Comparison of ENCODE assay signal across 1 cellular context in genomic region chr19:33373701-33374405, GRCh38.
TF ChIP-seq lines count a peak whose summit lies in the region.

Gene CEBPG, plus strand, starts transcription at chr19:33373709. Its CDS starts 5,531 bp downstream, at chr19:33379240.

TF ChIP-seq in HepG2, 621 proteins besides CTCF, POLR2A, EP300 and RAD21 (continued from another document and continues in another):
- no peak for TF ChIP-seq ZNF18 (CRISPR knock-in tag; IDR thresholded peaks at IDR 0.05; ENCODE audit: insufficient replicate concordance)
- 0 out of 2 replicates have a peak, but pooled peaks have one; percentile 26 for TF ChIP-seq TARDBP (CRISPR knock-in tag; IDR thresholded peaks at IDR 0.05)
- TF ChIP-seq ZNF333 (CRISPR knock-in tag; IDR thresholded peaks at IDR 0.05; ENCODE audit: borderline replicate concordance) = no peak
- 0 out of 2 replicates have a peak, but pooled peaks have one; percentile 50 for TF ChIP-seq ARID2 (CRISPR knock-in tag; IDR thresholded peaks at IDR 0.05; ENCODE audit: borderline replicate concordance)
- no peak for TF ChIP-seq RERE (CRISPR knock-in tag; IDR thresholded peaks at IDR 0.05; ENCODE audit: low read depth)
- TF ChIP-seq TCF7 (IDR thresholded peaks at IDR 0.05; ENCODE audit: low read depth) = no peak
- TF ChIP-seq ZNF441 (CRISPR knock-in tag; IDR thresholded peaks at IDR 0.05; ENCODE audit: borderline replicate concordance) = peak; percentile 19; the same call in 1 of the 2 replicates
- no peak for TF ChIP-seq SP5 (CRISPR knock-in tag; IDR thresholded peaks at IDR 0.05; ENCODE audit: borderline replicate concordance, low read depth)
- peak; percentile 70; the same call in 1 of the 2 replicates for TF ChIP-seq ZNF546 (CRISPR knock-in tag; conservative IDR thresholded peaks at IDR 0.05)
- TF ChIP-seq, protein P1, sequence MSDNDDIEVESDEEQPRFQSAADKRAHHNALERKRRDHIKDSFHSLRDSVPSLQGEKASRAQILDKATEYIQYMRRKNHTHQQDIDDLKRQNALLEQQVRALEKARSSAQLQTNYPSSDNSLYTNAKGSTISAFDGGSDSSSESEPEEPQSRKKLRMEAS (IDR thresholded peaks at IDR 0.05) = peak; percentile 36
- no peak for TF ChIP-seq TCF12 (IDR thresholded peaks at IDR 0.05)
- peak; percentile 41; the same call in 1 of the 2 replicates for TF ChIP-seq TCF12 (CRISPR knock-in tag; IDR thresholded peaks at IDR 0.05)
- TF ChIP-seq, protein P2, sequence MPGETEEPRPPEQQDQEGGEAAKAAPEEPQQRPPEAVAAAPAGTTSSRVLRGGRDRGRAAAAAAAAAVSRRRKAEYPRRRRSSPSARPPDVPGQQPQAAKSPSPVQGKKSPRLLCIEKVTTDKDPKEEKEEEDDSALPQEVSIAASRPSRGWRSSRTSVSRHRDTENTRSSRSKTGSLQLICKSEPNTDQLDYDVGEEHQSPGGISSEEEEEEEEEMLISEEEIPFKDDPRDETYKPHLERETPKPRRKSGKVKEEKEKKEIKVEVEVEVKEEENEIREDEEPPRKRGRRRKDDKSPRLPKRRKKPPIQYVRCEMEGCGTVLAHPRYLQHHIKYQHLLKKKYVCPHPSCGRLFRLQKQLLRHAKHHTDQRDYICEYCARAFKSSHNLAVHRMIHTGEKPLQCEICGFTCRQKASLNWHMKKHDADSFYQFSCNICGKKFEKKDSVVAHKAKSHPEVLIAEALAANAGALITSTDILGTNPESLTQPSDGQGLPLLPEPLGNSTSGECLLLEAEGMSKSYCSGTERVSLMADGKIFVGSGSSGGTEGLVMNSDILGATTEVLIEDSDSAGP (CRISPR knock-in tag; IDR thresholded peaks at IDR 0.05; ENCODE audit: borderline replicate concordance) = no peak; the same call in 1 of the 2 replicates
- peak; percentile 61; the same call in 1 of the 2 replicates for TF ChIP-seq ZIK1 (CRISPR knock-in tag; IDR thresholded peaks at IDR 0.05; ENCODE audit: borderline replicate concordance, low read depth)
- TF ChIP-seq NFYC (CRISPR knock-in tag; IDR thresholded peaks at IDR 0.05) = no peak
- 0 out of 2 replicates have a peak, but pooled peaks have one; percentile 27 for TF ChIP-seq BRD4 (CRISPR knock-in tag; IDR thresholded peaks at IDR 0.05)
- peak; percentile 87; the same call in 1 of the 2 replicates for TF ChIP-seq UBTF (CRISPR knock-in tag; IDR thresholded peaks at IDR 0.05)
- peak; percentile 65; the same call in 1 of the 2 replicates for TF ChIP-seq ZSCAN31 (CRISPR knock-in tag; IDR thresholded peaks at IDR 0.05; ENCODE audit: low read depth)
- no peak for TF ChIP-seq TP53 (CRISPR knock-in tag; conservative IDR thresholded peaks at IDR 0.05)
- TF ChIP-seq STAT5B (CRISPR knock-in tag; IDR thresholded peaks at IDR 0.05) = 0 out of 2 replicates have a peak, but pooled peaks have one; percentile 15
- no peak for TF ChIP-seq REPIN1 (CRISPR knock-in tag; IDR thresholded peaks at IDR 0.05; ENCODE audit: borderline replicate concordance, low read depth)
- TF ChIP-seq POLR2G (IDR thresholded peaks at IDR 0.05; ENCODE audit: low read depth, low read length) = peak; percentile 86
- TF ChIP-seq KDM2A (CRISPR knock-in tag; IDR thresholded peaks at IDR 0.05; ENCODE audit: borderline replicate concordance, low read depth) = peak; percentile 12; the same call in 1 of the 2 replicates
- TF ChIP-seq ZBTB14 (CRISPR knock-in tag; IDR thresholded peaks at IDR 0.05) = peak; percentile 75
- no peak for TF ChIP-seq ATF7 (IDR thresholded peaks at IDR 0.05)
- no peak for TF ChIP-seq ATF7 (CRISPR knock-in tag; IDR thresholded peaks at IDR 0.05)
- TF ChIP-seq ZFX (CRISPR knock-in tag; IDR thresholded peaks at IDR 0.05; ENCODE audit: low read depth) = peak; percentile 95
- TF ChIP-seq, protein P3, sequence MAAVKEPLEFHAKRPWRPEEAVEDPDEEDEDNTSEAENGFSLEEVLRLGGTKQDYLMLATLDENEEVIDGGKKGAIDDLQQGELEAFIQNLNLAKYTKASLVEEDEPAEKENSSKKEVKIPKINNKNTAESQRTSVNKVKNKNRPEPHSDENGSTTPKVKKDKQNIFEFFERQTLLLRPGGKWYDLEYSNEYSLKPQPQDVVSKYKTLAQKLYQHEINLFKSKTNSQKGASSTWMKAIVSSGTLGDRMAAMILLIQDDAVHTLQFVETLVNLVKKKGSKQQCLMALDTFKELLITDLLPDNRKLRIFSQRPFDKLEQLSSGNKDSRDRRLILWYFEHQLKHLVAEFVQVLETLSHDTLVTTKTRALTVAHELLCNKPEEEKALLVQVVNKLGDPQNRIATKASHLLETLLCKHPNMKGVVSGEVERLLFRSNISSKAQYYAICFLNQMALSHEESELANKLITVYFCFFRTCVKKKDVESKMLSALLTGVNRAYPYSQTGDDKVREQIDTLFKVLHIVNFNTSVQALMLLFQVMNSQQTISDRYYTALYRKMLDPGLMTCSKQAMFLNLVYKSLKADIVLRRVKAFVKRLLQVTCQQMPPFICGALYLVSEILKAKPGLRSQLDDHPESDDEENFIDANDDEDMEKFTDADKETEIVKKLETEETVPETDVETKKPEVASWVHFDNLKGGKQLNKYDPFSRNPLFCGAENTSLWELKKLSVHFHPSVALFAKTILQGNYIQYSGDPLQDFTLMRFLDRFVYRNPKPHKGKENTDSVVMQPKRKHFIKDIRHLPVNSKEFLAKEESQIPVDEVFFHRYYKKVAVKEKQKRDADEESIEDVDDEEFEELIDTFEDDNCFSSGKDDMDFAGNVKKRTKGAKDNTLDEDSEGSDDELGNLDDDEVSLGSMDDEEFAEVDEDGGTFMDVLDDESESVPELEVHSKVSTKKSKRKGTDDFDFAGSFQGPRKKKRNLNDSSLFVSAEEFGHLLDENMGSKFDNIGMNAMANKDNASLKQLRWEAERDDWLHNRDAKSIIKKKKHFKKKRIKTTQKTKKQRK (IDR thresholded peaks at IDR 0.05; ENCODE audit: low read length) = no peak
- TF ChIP-seq MXI1 (IDR thresholded peaks at IDR 0.05; ENCODE audit: borderline replicate concordance, low read depth, low read length) = 0 out of 3 replicates have a peak, but pooled peaks have one; percentile 33
- TF ChIP-seq ZNF883 (CRISPR knock-in tag; IDR thresholded peaks at IDR 0.05; ENCODE audit: not compliant biosample characterization) = peak; percentile 45
- no peak for TF ChIP-seq CAMTA2 (CRISPR knock-in tag; IDR thresholded peaks at IDR 0.05; ENCODE audit: borderline replicate concordance)
- peak; percentile 85 for TF ChIP-seq ARNT2 (CRISPR knock-in tag; IDR thresholded peaks at IDR 0.05; ENCODE audit: low read depth)
- peak; percentile 81; the same call in 1 of the 2 replicates for TF ChIP-seq KLF12 (CRISPR knock-in tag; IDR thresholded peaks at IDR 0.05; ENCODE audit: borderline replicate concordance)
- TF ChIP-seq, protein P4, sequence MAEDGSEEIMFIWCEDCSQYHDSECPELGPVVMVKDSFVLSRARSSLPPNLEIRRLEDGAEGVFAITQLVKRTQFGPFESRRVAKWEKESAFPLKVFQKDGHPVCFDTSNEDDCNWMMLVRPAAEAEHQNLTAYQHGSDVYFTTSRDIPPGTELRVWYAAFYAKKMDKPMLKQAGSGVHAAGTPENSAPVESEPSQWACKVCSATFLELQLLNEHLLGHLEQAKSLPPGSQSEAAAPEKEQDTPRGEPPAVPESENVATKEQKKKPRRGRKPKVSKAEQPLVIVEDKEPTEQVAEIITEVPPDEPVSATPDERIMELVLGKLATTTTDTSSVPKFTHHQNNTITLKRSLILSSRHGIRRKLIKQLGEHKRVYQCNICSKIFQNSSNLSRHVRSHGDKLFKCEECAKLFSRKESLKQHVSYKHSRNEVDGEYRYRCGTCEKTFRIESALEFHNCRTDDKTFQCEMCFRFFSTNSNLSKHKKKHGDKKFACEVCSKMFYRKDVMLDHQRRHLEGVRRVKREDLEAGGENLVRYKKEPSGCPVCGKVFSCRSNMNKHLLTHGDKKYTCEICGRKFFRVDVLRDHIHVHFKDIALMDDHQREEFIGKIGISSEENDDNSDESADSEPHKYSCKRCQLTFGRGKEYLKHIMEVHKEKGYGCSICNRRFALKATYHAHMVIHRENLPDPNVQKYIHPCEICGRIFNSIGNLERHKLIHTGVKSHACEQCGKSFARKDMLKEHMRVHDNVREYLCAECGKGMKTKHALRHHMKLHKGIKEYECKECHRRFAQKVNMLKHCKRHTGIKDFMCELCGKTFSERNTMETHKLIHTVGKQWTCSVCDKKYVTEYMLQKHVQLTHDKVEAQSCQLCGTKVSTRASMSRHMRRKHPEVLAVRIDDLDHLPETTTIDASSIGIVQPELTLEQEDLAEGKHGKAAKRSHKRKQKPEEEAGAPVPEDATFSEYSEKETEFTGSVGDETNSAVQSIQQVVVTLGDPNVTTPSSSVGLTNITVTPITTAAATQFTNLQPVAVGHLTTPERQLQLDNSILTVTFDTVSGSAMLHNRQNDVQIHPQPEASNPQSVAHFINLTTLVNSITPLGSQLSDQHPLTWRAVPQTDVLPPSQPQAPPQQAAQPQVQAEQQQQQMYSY (CRISPR knock-in tag; IDR thresholded peaks at IDR 0.05) = peak; percentile 58; the same call in 1 of the 2 replicates
- TF ChIP-seq HNRNPK (IDR thresholded peaks at IDR 0.05; ENCODE audit: low read depth, low read length, poor library complexity, severe bottlenecking) = peak; percentile 29
- peak; percentile 56; the same call in 1 of the 2 replicates for TF ChIP-seq MYC (CRISPR knock-in tag; IDR thresholded peaks at IDR 0.05; ENCODE audit: borderline replicate concordance)
- TF ChIP-seq ZNF263 (CRISPR knock-in tag; IDR thresholded peaks at IDR 0.05) = 0 out of 2 replicates have a peak, but pooled peaks have one; percentile 13
